Comparison of ENCODE assay signal across 8 cellular contexts in the genomic region with DNA sequence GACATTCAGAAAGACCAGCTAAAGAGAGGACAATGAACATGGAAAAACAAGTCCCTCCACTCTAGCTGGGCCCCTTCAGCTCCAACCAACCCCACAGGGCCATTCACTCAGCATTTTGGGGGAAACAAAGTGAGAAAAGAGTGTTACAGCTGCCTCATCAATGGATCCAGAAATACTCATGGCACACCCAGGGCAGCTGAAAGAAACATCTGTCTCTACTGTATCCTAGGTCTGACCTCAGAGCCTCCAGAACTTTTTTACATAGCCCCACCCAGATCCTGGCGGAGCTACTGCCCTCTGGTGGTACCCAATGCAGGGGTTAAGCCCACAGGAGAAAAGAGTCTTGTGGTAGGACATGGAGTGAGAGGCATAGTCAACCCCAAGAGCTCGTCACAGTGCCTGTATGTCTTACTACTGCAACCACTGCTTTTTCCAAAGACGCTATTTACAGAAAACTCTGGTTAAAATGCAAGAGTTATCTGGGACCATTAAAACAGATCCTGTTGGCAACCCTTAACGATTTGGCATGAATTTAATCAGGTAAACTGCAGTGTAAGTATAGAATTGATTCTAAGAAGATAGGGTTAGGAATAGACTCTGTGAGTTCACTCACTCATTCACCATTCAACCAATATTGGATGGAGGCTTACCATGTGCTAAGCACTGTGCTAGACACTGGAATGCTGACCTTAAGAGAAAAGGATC. TPM values are rescaled to one million over a fixed set of nuclear protein-coding genes. Genes with fewer than 3 reads are reported as not detected.
A peak's percentile ranks its signal among the peaks of the same experiment; 100 is the strongest.
DNase-seq lines count a peak whose midpoint lies in the region; ATAC-seq, FAIRE-seq and TF ChIP-seq lines count a peak whose summit lies in the region.

No MANE protein-coding gene starts in this region.

- peak; percentile 91 for TF ChIP-seq RAD21 in HepG2 (CRISPR knock-in tag; IDR thresholded peaks at IDR 0.05)

- TF ChIP-seq CTCF in GM12873 (IDR thresholded peaks at IDR 0.05; ENCODE audit: insufficient read depth, low read depth, low read length, missing control alignments): peak; percentile 75
- TF ChIP-seq CTCF in HepG2 (CRISPR knock-in tag; IDR thresholded peaks at IDR 0.05): peak; percentile 85

- peaks cover 4% of the 10 kb centered on the region for H3K36me3 Mint-ChIP-seq in activated T-helper 1 cell treated with anti-CD3 and anti-CD28 coated beads, Interleukin-12 subunit alpha, Interleukin-12 subunit beta, Interleukin-2, Interleukin-4 antibody, amounts not matched to agents 30 ng/mL and 10 ng/mL and 1 ng/mL, durations not matched to agents 14 hours and 24 hours and 36 hours (ENCODE audit: low read depth)

- H3K27ac Mint-ChIP-seq in activated T-helper 1 cell treated with anti-CD3 and anti-CD28 coated beads, Interleukin-12 subunit alpha, Interleukin-12 subunit beta, Interleukin-2, Interleukin-4 antibody, amounts not matched to agents 30 ng/mL and 10 ng/mL and 1 ng/mL, durations not matched to agents 14 hours and 24 hours and 36 hours: no peak overlapping the region

- H3K27ac ChIP-seq in ACC112 (ENCODE audit: low read depth, low read length) (peak overlapping the region; percentile 5; the same call in 1 of the 2 replicates), HepG2 (ENCODE audit: extremely low read length, insufficient read depth, low read length) (peak overlapping the region; percentile 74)

- no TSS peak for BruUV-seq in HepG2 (replicated peaks; lab: Mats Ljungman, UMichigan)

- H2AFZ ChIP-seq in ACC112 (ENCODE audit: low read length, unreplicated experiment) (no peak overlapping the region), HepG2 (ENCODE audit: low read length) (no peak overlapping the region)

- no peaks in the 10 kb centered on the region for H3K9me3 Mint-ChIP-seq in activated T-helper 1 cell treated with anti-CD3 and anti-CD28 coated beads, Interleukin-12 subunit alpha, Interleukin-12 subunit beta, Interleukin-2, Interleukin-4 antibody, amounts not matched to agents 30 ng/mL and 10 ng/mL and 1 ng/mL, durations not matched to agents 14 hours and 24 hours and 36 hours

- no peaks in the 10 kb centered on the region for H3K9me3 ChIP-seq in HepG2 (ENCODE audit: low read length)

- 0 out of 4 replicates have a peak, but pooled peaks of 1 of the 2 experiments have one; percentile 3 for TF ChIP-seq EP300 in HepG2 (IDR thresholded peaks at IDR 0.05; ENCODE audit: low read depth in 2 of 2, low read length in 2 of 2)
- no peak for TF ChIP-seq EP300 in HepG2 (CRISPR knock-in tag; IDR thresholded peaks at IDR 0.05; ENCODE audit: borderline replicate concordance)

- no peaks in the 10 kb centered on the region for H3K36me3 ChIP-seq in ACC112 (ENCODE audit: insufficient read depth, low read length)
- peaks cover 5 to 6% of the 10 kb centered on the region in 2 experiments; a peak in 4 of 5 replicates for H3K36me3 ChIP-seq in HepG2 (replicated peaks in 1 of 2; ENCODE audit: control insufficient read depth in 1 of 2, insufficient read depth in 2 of 2, low read length in 2 of 2)

- no peak overlapping the region for H3K9ac ChIP-seq in HepG2 (ENCODE audit: insufficient read depth, low read depth, low read length)

- H3K4me2 ChIP-seq in HepG2 (ENCODE audit: low read depth, low read length): no peak overlapping the region

- peak; percentile 48 for FAIRE-seq in HepG2 (lab: Jason Lieb, UNC)

- peaks cover 38% of the 10 kb centered on the region for H3K4me1 ChIP-seq in ACC112 (ENCODE audit: control insufficient read depth, insufficient read depth, low read length, unreplicated experiment)
- H3K4me1 ChIP-seq in HepG2 (ENCODE audit: insufficient read depth, low read length): peaks cover 58% of the 10 kb centered on the region

- H3K4me1 Mint-ChIP-seq in activated T-helper 1 cell treated with anti-CD3 and anti-CD28 coated beads, Interleukin-12 subunit alpha, Interleukin-12 subunit beta, Interleukin-2, Interleukin-4 antibody, amounts not matched to agents 30 ng/mL and 10 ng/mL and 1 ng/mL, durations not matched to agents 14 hours and 24 hours and 36 hours (ENCODE audit: low read depth): peaks cover 57% of the 10 kb centered on the region

- DNase-seq in NOMO-1 (lab: John Stamatoyannopoulos, UW; ENCODE audit: unreplicated experiment in 2 of 2) (peak; percentile 47 to 56), HepG2 (ENCODE audit: low spot score) (peak; percentile 75), NCI-H2029 (lab: John Stamatoyannopoulos, UW) (no peak)
- DNase-seq in activated T-helper 1 cell treated with anti-CD3 and anti-CD28 coated beads, Interleukin-12 subunit alpha, Interleukin-12 subunit beta, Interleukin-2, Interleukin-4 antibody, amounts not matched to agents 30 ng/mL and 10 ng/mL and 1 ng/mL, durations not matched to agents 14 hours and 24 hours and 36 hours (ENCODE audit: low spot score): peak; percentile 27

- WGBS in HepG2 (ENCODE audit: low lambda C conversion rate): 85% methylated on average over 4 of the region's 4 CpGs

- no peaks in the 10 kb centered on the region for H3K79me2 ChIP-seq in ACC112 (ENCODE audit: control insufficient read depth, insufficient read depth, low read length, unreplicated experiment)
- H3K79me2 ChIP-seq in HepG2 (ENCODE audit: insufficient read depth, low read length): no peaks in the 10 kb centered on the region

- ATAC-seq in HepG2: peak; percentile 58
- ATAC-seq in HG03354 (IDR thresholded peaks at IDR 0.05; ENCODE audit: poor library complexity, severe bottlenecking, unreplicated experiment): no peak
- no peak for ATAC-seq in GM21528 (IDR thresholded peaks at IDR 0.05; ENCODE audit: low FRiP score, unreplicated experiment)

- no peak overlapping the region for H3K4me3 Mint-ChIP-seq in activated T-helper 1 cell treated with anti-CD3 and anti-CD28 coated beads, Interleukin-12 subunit alpha, Interleukin-12 subunit beta, Interleukin-2, Interleukin-4 antibody, amounts not matched to agents 30 ng/mL and 10 ng/mL and 1 ng/mL, durations not matched to agents 14 hours and 24 hours and 36 hours

- POLR2A ChIA-PET in HepG2 (lab: Yijun Ruan, JAX): interaction anchor here (0.6 to 1.4 kb wide), 13 partner anchors 9 to 183 kb away, joined by 3 to 42 read pairs (median 5); a partner anchor contains a TSS

- no peaks in the 10 kb centered on the region for H3K27me3 ChIP-seq in ACC112 (ENCODE audit: insufficient read depth, low read length)
- no peaks in the 10 kb centered on the region for H3K27me3 ChIP-seq in HepG2 (ENCODE audit: control insufficient read depth in 1 of 2, insufficient read depth in 2 of 2, low read length in 2 of 2)

- H4K20me1 ChIP-seq in HepG2 (ENCODE audit: insufficient read depth, low read length): no peaks in the 10 kb centered on the region

- H3K27me3 Mint-ChIP-seq in activated T-helper 1 cell treated with anti-CD3 and anti-CD28 coated beads, Interleukin-12 subunit alpha, Interleukin-12 subunit beta, Interleukin-2, Interleukin-4 antibody, amounts not matched to agents 30 ng/mL and 10 ng/mL and 1 ng/mL, durations not matched to agents 14 hours and 24 hours and 36 hours (ENCODE audit: insufficient read depth): no peaks in the 10 kb centered on the region

- intact Hi-C loops in activated T-helper 1 cell treated with anti-CD3 and anti-CD28 coated beads, Interleukin-12 subunit alpha, Interleukin-12 subunit beta, Interleukin-2, Interleukin-4 antibody, amounts not matched to agents 30 ng/mL and 10 ng/mL and 1 ng/mL, durations not matched to agents 14 hours and 24 hours and 36 hours (cut with micrococcal nuclease): loop anchor here (1.0 kb wide), 1 partner anchor 25 kb away; no protein-coding TSS in a partner anchor
- intact Hi-C loops in HepG2 (cut with micrococcal nuclease; ENCODE audit: unreplicated experiment): loop anchor here (1.0 kb wide), 1 partner anchor 25 kb away; no protein-coding TSS in a partner anchor

- no peak for TF ChIP-seq POLR2A in HepG2 (IDR thresholded peaks at IDR 0.05; ENCODE audit: insufficient read depth in 1 of 2, low read depth in 2 of 2, low read length in 2 of 2)

- H3K4me3 ChIP-seq in ACC112 (ENCODE audit: low read depth, low read length) (no peak overlapping the region), HepG2 (replicated peaks in 1 of 3; ENCODE audit: insufficient read depth in 1 of 3, low read depth in 2 of 3, low read length in 3 of 3) (no peak overlapping the region)

- in situ Hi-C loops in HepG2 (cut with HindIII; ENCODE audit: extremely low pct_ligation_motif_present, low pct_unique_long_range_greater_than_20kb): loop anchor here (5.0 kb wide), 1 partner anchor 32 kb away; no protein-coding TSS in a partner anchor

- CTCF ChIA-PET in HepG2 (lab: Yijun Ruan, JAX; ENCODE audit: low intra/inter-chr PET ratio, low total read pairs): interaction anchor here (1.2 to 6.9 kb wide), 4 partner anchors 25 to 118 kb away, joined by 3 to 204 read pairs (median 4); a partner anchor contains a TSS

RNA-seq across cellular contexts. Expression of a gene that starts 37.4 kb away (rescaled TPM):
- total RNA-seq in activated T-helper 1 cell treated with anti-CD3 and anti-CD28 coated beads, Interleukin-12 subunit alpha, Interleukin-12 subunit beta, Interleukin-2, Interleukin-4 antibody, amounts not matched to agents 30 ng/mL and 10 ng/mL and 1 ng/mL, durations not matched to agents 14 hours and 24 hours and 36 hours: not detected in 2 replicates
- total RNA-seq in HepG2 (2016; rRNA removed; fragmentation: Illumina TruSeq; extraction: Trizol): 0.07 TPM in 1 of 2 replicates, not detected in the other
- total RNA-seq in HepG2 (2016; cell fraction: cytosol; rRNA removed; fragmentation: Illumina TruSeq; extraction: Trizol; ENCODE audit: low read depth): 0.09 TPM in 1 of 2 replicates, not detected in the other
- total RNA-seq in HepG2 (2016; cell fraction: insoluble cytoplasmic fraction; rRNA removed; fragmentation: Illumina TruSeq; extraction: Trizol): 0.06 TPM in 1 of 2 replicates, not detected in the other
- total RNA-seq in HepG2 (2016; cell fraction: membrane; rRNA removed; fragmentation: Illumina TruSeq; extraction: Trizol): 0.07 TPM in 1 of 2 replicates, not detected in the other
- not detected in 2 replicates for total RNA-seq in HepG2 (2016; cell fraction: nucleus; rRNA removed; fragmentation: Illumina TruSeq; extraction: Trizol)
- polyA plus RNA-seq in HepG2 (2011; rRNA removed): 0.03 and 0.04 TPM in 2 replicates
- 0.03 TPM in 1 of 2 replicates, not detected in the other for polyA plus RNA-seq in HepG2 (2011; cell fraction: cytosol; rRNA removed)
- polyA plus RNA-seq in HepG2 (2011; cell fraction: nucleus; rRNA removed): 0.08 and 0.09 TPM in 2 replicates
- 0.05 and 0.16 TPM in 2 replicates for polyA plus RNA-seq in HepG2 (2012)
- 0.05 and 0.08 TPM in 2 replicates for polyA plus RNA-seq in HepG2 (2016; cell fraction: cytosol; fragmentation: Illumina TruSeq; extraction: Trizol; ENCODE audit: low read depth)
- 0.10 and 0.16 TPM in 2 replicates for polyA plus RNA-seq in HepG2 (2016; cell fraction: insoluble cytoplasmic fraction; fragmentation: Illumina TruSeq; extraction: Trizol; ENCODE audit: low read depth)
- polyA plus RNA-seq in HepG2 (2016; cell fraction: membrane; fragmentation: Illumina TruSeq; extraction: Trizol; ENCODE audit: low read depth): 0.05 and 0.06 TPM in 2 replicates
- not detected in 2 replicates for polyA plus RNA-seq in HepG2 (2016; cell fraction: nucleus; fragmentation: Illumina TruSeq; extraction: Trizol; ENCODE audit: insufficient read depth, low read depth)
- polyA minus RNA-seq in HepG2 (2011; rRNA and poly(A)+ RNA removed; ENCODE audit: low replicate concordance): 0.04 and 0.07 TPM in 2 replicates
- not detected in 2 replicates for polyA minus RNA-seq in HepG2 (2011; cell fraction: cytosol; rRNA and poly(A)+ RNA removed)
- 0.13 TPM in 1 of 2 replicates, not detected in the other for polyA minus RNA-seq in HepG2 (2011; cell fraction: nucleus; rRNA and poly(A)+ RNA removed)

RNA-seq across cellular contexts. Expression of a gene that starts 45.0 kb away (rescaled TPM):
- 232 TPM in 2 replicates for total RNA-seq in activated T-helper 1 cell treated with anti-CD3 and anti-CD28 coated beads, Interleukin-12 subunit alpha, Interleukin-12 subunit beta, Interleukin-2, Interleukin-4 antibody, amounts not matched to agents 30 ng/mL and 10 ng/mL and 1 ng/mL, durations not matched to agents 14 hours and 24 hours and 36 hours
- 462 and 603 TPM in 2 replicates for total RNA-seq in HepG2 (2016; rRNA removed; fragmentation: Illumina TruSeq; extraction: Trizol)
- total RNA-seq in HepG2 (2016; cell fraction: cytosol; rRNA removed; fragmentation: Illumina TruSeq; extraction: Trizol; ENCODE audit: low read depth): 227 and 243 TPM in 2 replicates
- total RNA-seq in HepG2 (2016; cell fraction: insoluble cytoplasmic fraction; rRNA removed; fragmentation: Illumina TruSeq; extraction: Trizol): 467 and 649 TPM in 2 replicates
- total RNA-seq in HepG2 (2016; cell fraction: membrane; rRNA removed; fragmentation: Illumina TruSeq; extraction: Trizol): 251 and 271 TPM in 2 replicates
- total RNA-seq in HepG2 (2016; cell fraction: nucleus; rRNA removed; fragmentation: Illumina TruSeq; extraction: Trizol): 204 TPM in 2 replicates
- 466 and 470 TPM in 2 replicates for polyA plus RNA-seq in HepG2 (2011; rRNA removed)
- polyA plus RNA-seq in HepG2 (2011; cell fraction: cytosol; rRNA removed): 383 and 550 TPM in 2 replicates
- polyA plus RNA-seq in HepG2 (2011; cell fraction: nucleus; rRNA removed): 838 and 950 TPM in 2 replicates
- 248 and 315 TPM in 2 replicates for polyA plus RNA-seq in HepG2 (2012)
- 237 and 250 TPM in 2 replicates for polyA plus RNA-seq in HepG2 (2016; cell fraction: cytosol; fragmentation: Illumina TruSeq; extraction: Trizol; ENCODE audit: low read depth)
- polyA plus RNA-seq in HepG2 (2016; cell fraction: insoluble cytoplasmic fraction; fragmentation: Illumina TruSeq; extraction: Trizol; ENCODE audit: low read depth): 587 and 631 TPM in 2 replicates
- 232 and 240 TPM in 2 replicates for polyA plus RNA-seq in HepG2 (2016; cell fraction: membrane; fragmentation: Illumina TruSeq; extraction: Trizol; ENCODE audit: low read depth)
- 358 and 379 TPM in 2 replicates for polyA plus RNA-seq in HepG2 (2016; cell fraction: nucleus; fragmentation: Illumina TruSeq; extraction: Trizol; ENCODE audit: insufficient read depth, low read depth)
- polyA minus RNA-seq in HepG2 (2011; rRNA and poly(A)+ RNA removed; ENCODE audit: low replicate concordance): 350 and 575 TPM in 2 replicates
- polyA minus RNA-seq in HepG2 (2011; cell fraction: cytosol; rRNA and poly(A)+ RNA removed): 144 and 146 TPM in 2 replicates
- polyA minus RNA-seq in HepG2 (2011; cell fraction: nucleus; rRNA and poly(A)+ RNA removed): 94.9 and 106 TPM in 2 replicates

RNA-seq across cellular contexts. Expression of a gene that starts 51.7 kb away (rescaled TPM):
- 25.0 and 27.0 TPM in 2 replicates for total RNA-seq in activated T-helper 1 cell treated with anti-CD3 and anti-CD28 coated beads, Interleukin-12 subunit alpha, Interleukin-12 subunit beta, Interleukin-2, Interleukin-4 antibody, amounts not matched to agents 30 ng/mL and 10 ng/mL and 1 ng/mL, durations not matched to agents 14 hours and 24 hours and 36 hours
- 3.1 and 8.5 TPM in 2 replicates for total RNA-seq in HepG2 (2016; rRNA removed; fragmentation: Illumina TruSeq; extraction: Trizol)
- 0.61 and 0.79 TPM in 2 replicates for total RNA-seq in HepG2 (2016; cell fraction: cytosol; rRNA removed; fragmentation: Illumina TruSeq; extraction: Trizol; ENCODE audit: low read depth)
- total RNA-seq in HepG2 (2016; cell fraction: insoluble cytoplasmic fraction; rRNA removed; fragmentation: Illumina TruSeq; extraction: Trizol): 3.4 and 8.7 TPM in 2 replicates
- 2.1 TPM in 2 replicates for total RNA-seq in HepG2 (2016; cell fraction: membrane; rRNA removed; fragmentation: Illumina TruSeq; extraction: Trizol)
- 8.9 and 10.6 TPM in 2 replicates for total RNA-seq in HepG2 (2016; cell fraction: nucleus; rRNA removed; fragmentation: Illumina TruSeq; extraction: Trizol)
- polyA plus RNA-seq in HepG2 (2011; rRNA removed): 6.0 and 7.1 TPM in 2 replicates
- 2.1 and 2.8 TPM in 2 replicates for polyA plus RNA-seq in HepG2 (2011; cell fraction: cytosol; rRNA removed)
- polyA plus RNA-seq in HepG2 (2011; cell fraction: nucleus; rRNA removed): 43.8 and 55.2 TPM in 2 replicates
- polyA plus RNA-seq in HepG2 (2012): 5.9 and 6.4 TPM in 2 replicates
- 1.8 TPM in 2 replicates for polyA plus RNA-seq in HepG2 (2016; cell fraction: cytosol; fragmentation: Illumina TruSeq; extraction: Trizol; ENCODE audit: low read depth)
- polyA plus RNA-seq in HepG2 (2016; cell fraction: insoluble cytoplasmic fraction; fragmentation: Illumina TruSeq; extraction: Trizol; ENCODE audit: low read depth): 4.7 and 7.1 TPM in 2 replicates
- 2.9 and 3.2 TPM in 2 replicates for polyA plus RNA-seq in HepG2 (2016; cell fraction: membrane; fragmentation: Illumina TruSeq; extraction: Trizol; ENCODE audit: low read depth)
- polyA plus RNA-seq in HepG2 (2016; cell fraction: nucleus; fragmentation: Illumina TruSeq; extraction: Trizol; ENCODE audit: insufficient read depth, low read depth): 29.1 and 31.1 TPM in 2 replicates
- polyA minus RNA-seq in HepG2 (2011; rRNA and poly(A)+ RNA removed; ENCODE audit: low replicate concordance): 18.5 and 23.2 TPM in 2 replicates
- polyA minus RNA-seq in HepG2 (2011; cell fraction: cytosol; rRNA and poly(A)+ RNA removed): 1.8 and 3.0 TPM in 2 replicates
- 33.9 and 46.0 TPM in 2 replicates for polyA minus RNA-seq in HepG2 (2011; cell fraction: nucleus; rRNA and poly(A)+ RNA removed)
